8 cellular contexts compared by ENCODE assay signal in genomic region chr2:47404356-47404755, GRCh38. TPM values are rescaled to one million over a fixed set of nuclear protein-coding genes. Genes with fewer than 3 reads are reported as not detected.
DNase-seq lines count a peak whose midpoint lies in the region; ATAC-seq and TF ChIP-seq lines count a peak whose summit lies in the region.

No MANE protein-coding gene starts in this region.

- H3K4me1 ChIP-seq in CD8-positive, alpha-beta T cell (ENCODE audit: insufficient read depth, low read length): peaks cover 15% of the 10 kb centered on the region

- no peaks in the 10 kb centered on the region for H3K9me3 ChIP-seq in CD8-positive, alpha-beta T cell (ENCODE audit: low read length)

- peaks cover 4% of the 10 kb centered on the region for H3K9me3 Mint-ChIP-seq in CD8-positive, alpha-beta T cell
- H3K9me3 Mint-ChIP-seq in nephron: peaks cover 14% of the 10 kb centered on the region

- ATAC-seq in CD8-positive, alpha-beta T cell: no peak
- no peak for ATAC-seq in GM21619 (IDR thresholded peaks at IDR 0.05; ENCODE audit: unreplicated experiment)

- CTCF ChIA-PET in CD8-positive, alpha-beta T cell (lab: Charles Lee): interaction anchor here (0.6 kb wide), 1 partner anchor 49 kb away, joined by 3 read pairs; no protein-coding TSS in a partner anchor

- H3K36me3 ChIP-seq in CD8-positive, alpha-beta T cell (ENCODE audit: insufficient read depth, low read length): no peaks in the 10 kb centered on the region

- peak overlapping the region; percentile 55 for H3K27ac Mint-ChIP-seq in CD8-positive, alpha-beta T cell
- peak overlapping the region; percentile 76 to 96 (median 79) for H3K27ac Mint-ChIP-seq in nephron

- H3K36me3 Mint-ChIP-seq in CD8-positive, alpha-beta T cell: peaks cover 28% of the 10 kb centered on the region
- H3K36me3 Mint-ChIP-seq in nephron (ENCODE audit: low read depth): peaks cover 41% of the 10 kb centered on the region

- no peaks in the 10 kb centered on the region for H3K27me3 ChIP-seq in CD8-positive, alpha-beta T cell (ENCODE audit: insufficient read depth, low read length)

- H3K27ac ChIP-seq in CD8-positive, alpha-beta T cell (ENCODE audit: low read depth, low read length): no peak overlapping the region
- H3K27ac ChIP-seq in coronary artery: no peak overlapping the region

- POLR2A ChIA-PET in CD8-positive, alpha-beta T cell (lab: Charles Lee): no interaction called here

- no peak for DNase-seq in CD8-positive, alpha-beta T cell
- no peak for DNase-seq in Jurkat, Clone E6-1 (ENCODE audit: low read depth, low spot score)
- DNase-seq in coronary artery (ENCODE audit: low spot score) (no peak), NCI-H526 (lab: John Stamatoyannopoulos, UW) (no peak), NCI-H1417 treated with DMSO at 0.1 percent for 48 hours (lab: John Stamatoyannopoulos, UW) (no peak), hepatic stellate cell (ENCODE audit: low spot score) (no peak)

- intact Hi-C loops in CD8-positive, alpha-beta T cell (cut with DNase I, micrococcal nuclease): loop anchor here in 1 of 2 experiments (5.0 to 10.0 kb wide), 4 partner anchors 378 to 1840 kb away; partner anchors contain the start of genes FBXO11, MCFD2 and MSH6

- H3K4me3 Mint-ChIP-seq in CD8-positive, alpha-beta T cell: peak overlapping the region; percentile 98
- peak overlapping the region; percentile 96 to 97 (median 96) for H3K4me3 Mint-ChIP-seq in nephron

- H3K27me3 Mint-ChIP-seq in CD8-positive, alpha-beta T cell (ENCODE audit: low read depth): no peaks in the 10 kb centered on the region
- no peaks in the 10 kb centered on the region for H3K27me3 Mint-ChIP-seq in nephron (ENCODE audit: low read depth)

- peak overlapping the region; percentile 81 for H3K4me3 ChIP-seq in CD8-positive, alpha-beta T cell (ENCODE audit: low read depth, low read length)
- peak overlapping the region; percentile 71 for H3K4me3 ChIP-seq in Jurkat, Clone E6-1 (ENCODE audit: low read length)
- H3K4me3 ChIP-seq in coronary artery: peak overlapping the region; percentile 97

- TF ChIP-seq CTCF in CD8-positive, alpha-beta T cell (IDR thresholded peaks at IDR 0.05): no peak
- TF ChIP-seq CTCF in coronary artery (IDR thresholded peaks at IDR 0.05): no peak
- no peak for TF ChIP-seq CTCF in nephron (IDR thresholded peaks at IDR 0.05; ENCODE audit: unreplicated experiment in 3 of 3)

- H3K4me1 Mint-ChIP-seq in CD8-positive, alpha-beta T cell (ENCODE audit: low read depth): peaks cover 44% of the 10 kb centered on the region
- peaks cover 21% of the 10 kb centered on the region for H3K4me1 Mint-ChIP-seq in nephron

RNA-seq across cellular contexts. Expression of gene MSH2, which starts 1.4 kb away (rescaled TPM):
- total RNA-seq in CD8-positive, alpha-beta T cell: 1 to 10 TPM; 5.6 to 8.8 TPM
- 31.2 TPM for polyA plus RNA-seq in Jurkat, Clone E6-1 (2012; ENCODE audit: insufficient read depth, insufficient read length)

RNA-seq across cellular contexts. Expression of gene EPCAM, which starts 35.2 kb away (rescaled TPM):
- total RNA-seq in CD8-positive, alpha-beta T cell: not detected
- polyA plus RNA-seq in Jurkat, Clone E6-1 (2012; ENCODE audit: insufficient read depth, insufficient read length): not detected
